ENCODE assay signal across 1 cellular context in genomic region chr6:19789100-19789805, GRCh38.
TF ChIP-seq lines count a peak whose summit lies in the region.

No MANE protein-coding gene starts in this region.

TF ChIP-seq in GM23338, 12 proteins besides CTCF, POLR2A, EP300 and RAD21 (continued from another document):
- TF ChIP-seq ZNF462 (CRISPR knock-in tag; IDR thresholded peaks at IDR 0.05), result no peak
- no peak for TF ChIP-seq ZNF114 (CRISPR knock-in tag; IDR thresholded peaks at IDR 0.05)
- TF ChIP-seq EZH2phosphoT487 (IDR thresholded peaks at IDR 0.05; ENCODE audit: unreplicated experiment), result no peak
- no peak for TF ChIP-seq STAT1 (IDR thresholded peaks at IDR 0.05; ENCODE audit: unreplicated experiment)
TF ChIP-seq in GM23338: peak in this region for 0.
